In genomic region chr9:89482056-89482784, GRCh38 we compare ENCODE assay signal across 9 cellular contexts. TPM values are rescaled to one million over a fixed set of nuclear protein-coding genes. Genes with fewer than 3 reads are reported as not detected.
DNase-seq lines count a peak whose midpoint lies in the region; ATAC-seq, FAIRE-seq and TF ChIP-seq lines count a peak whose summit lies in the region.
"Had no signal": no experiment of that assay in that cellular context is flagged by ENCODE, and none has a peak within 500 bp of the region (broad histone marks: within the 10 kb centered on the region; RNA-seq: fewer than 3 reads in every experiment).

No MANE protein-coding gene starts in this region.

- in situ Hi-C loops in G401 (cut with HindIII; ENCODE audit: low sequenced_read_pairs), result no loop called here

- H3K4me3 ChIP-seq in BLaER1, result no peak overlapping the region
- H3K4me3 ChIP-seq in Loucy (ENCODE audit: low read length, poor library complexity, severe bottlenecking), result no peak overlapping the region
- no peak overlapping the region for H3K4me3 ChIP-seq in astrocyte (ENCODE audit: insufficient read depth, low read depth, low read length)

- H3K27me3 ChIP-seq in BLaER1, result no peaks in the 10 kb centered on the region
- no peaks in the 10 kb centered on the region for H3K27me3 ChIP-seq in Loucy (ENCODE audit: insufficient read depth, low read length, poor library complexity, severe bottlenecking)
- H3K27me3 ChIP-seq in astrocyte (ENCODE audit: insufficient read depth, low read length), result peaks cover 3% of the 10 kb centered on the region

- H3K27ac ChIP-seq in BLaER1 (peak overlapping the region; percentile 56; the same call in 1 of the 2 replicates), astrocyte (ENCODE audit: low read depth, low read length) (no peak overlapping the region)

- H3K79me2 ChIP-seq in Loucy (ENCODE audit: insufficient read depth, low read length) (peaks cover 85% of the 10 kb centered on the region), astrocyte (ENCODE audit: insufficient read depth, low read length) (no peaks in the 10 kb centered on the region)

- H3F3A ChIP-seq in Loucy (ENCODE audit: low read depth), result peaks cover 16% of the 10 kb centered on the region

- no peak for DNase-seq in astrocyte (ENCODE audit: low read depth)
- no peak for DNase-seq in natural killer cell treated with Interleukin-12 subunit alpha and Interleukin-12 subunit beta and Interleukin-15 and Interleukin-18, amount 100 ng/mL, for 72 hours (ENCODE audit: low spot score)
- no peak for DNase-seq in G401 (ENCODE audit: low spot score)
- DNase-seq: NCI-H510A treated with DMSO at 0.1 percent for 48 hours had no signal

- TF ChIP-seq CTCF in Loucy (conservative IDR thresholded peaks at IDR 0.05; ENCODE audit: low read length) (no peak), astrocyte (IDR thresholded peaks at IDR 0.05; ENCODE audit: insufficient read depth, low read depth, low read length) (no peak)

- ATAC-seq in natural killer cell treated with Interleukin-12 subunit alpha and Interleukin-12 subunit beta and Interleukin-15 and Interleukin-18, amount 100 ng/mL, for 72 hours, result no peak
- ATAC-seq in GM18868 (IDR thresholded peaks at IDR 0.05; ENCODE audit: unreplicated experiment) (no peak), HG02610 (IDR thresholded peaks at IDR 0.05; ENCODE audit: unreplicated experiment) (no peak), HG02623 (IDR thresholded peaks at IDR 0.05; ENCODE audit: unreplicated experiment) (no peak)

- H3K36me3 Mint-ChIP-seq in astrocyte (ENCODE audit: low read depth, unreplicated experiment), result no peaks in the 10 kb centered on the region
- H3K36me3 Mint-ChIP-seq in natural killer cell treated with Interleukin-12 subunit alpha and Interleukin-12 subunit beta and Interleukin-15 and Interleukin-18, amount 100 ng/mL, for 72 hours, result peaks cover 23% of the 10 kb centered on the region

- H2AFZ ChIP-seq in Loucy (ENCODE audit: low read length) (no peak overlapping the region), astrocyte (ENCODE audit: low read depth, low read length) (no peak overlapping the region)

- no peak overlapping the region for H3K4me3 Mint-ChIP-seq in astrocyte (ENCODE audit: unreplicated experiment)
- peak overlapping the region; percentile 82 for H3K4me3 Mint-ChIP-seq in natural killer cell treated with Interleukin-12 subunit alpha and Interleukin-12 subunit beta and Interleukin-15 and Interleukin-18, amount 100 ng/mL, for 72 hours

- peaks cover 13% of the 10 kb centered on the region for H3K4me1 Mint-ChIP-seq in astrocyte (ENCODE audit: low read depth, unreplicated experiment)
- peaks cover 84 to 86% of the 10 kb centered on the region in 2 donors for H3K4me1 Mint-ChIP-seq in natural killer cell treated with Interleukin-12 subunit alpha and Interleukin-12 subunit beta and Interleukin-15 and Interleukin-18, amount 100 ng/mL, for 72 hours (ENCODE audit: low read depth in 2 of 2)

- peaks cover 2% of the 10 kb centered on the region for H3K9me3 Mint-ChIP-seq in astrocyte (ENCODE audit: unreplicated experiment)
- H3K9me3 Mint-ChIP-seq in natural killer cell treated with Interleukin-12 subunit alpha and Interleukin-12 subunit beta and Interleukin-15 and Interleukin-18, amount 100 ng/mL, for 72 hours, result no peaks in the 10 kb centered on the region

- H4K20me1 ChIP-seq in BLaER1 (peaks cover 90% of the 10 kb centered on the region), Loucy (ENCODE audit: insufficient read depth, low read length, poor library complexity, severe bottlenecking) (peaks cover 87% of the 10 kb centered on the region), astrocyte (ENCODE audit: insufficient read depth, low read length) (no peaks in the 10 kb centered on the region)

- H3K27me3 Mint-ChIP-seq in astrocyte (ENCODE audit: low read depth, unreplicated experiment), result no peaks in the 10 kb centered on the region
- no peaks in the 10 kb centered on the region for H3K27me3 Mint-ChIP-seq in natural killer cell treated with Interleukin-12 subunit alpha and Interleukin-12 subunit beta and Interleukin-15 and Interleukin-18, amount 100 ng/mL, for 72 hours

- peaks cover 23% of the 10 kb centered on the region for H3K9me3 ChIP-seq in BLaER1
- H3K9me3 ChIP-seq in Loucy (ENCODE audit: insufficient read depth, low read depth, low read length), result no peaks in the 10 kb centered on the region
- H3K9me3 ChIP-seq in astrocyte (ENCODE audit: insufficient read depth, low read depth, low read length), result no peaks in the 10 kb centered on the region

- H3K9ac ChIP-seq in BLaER1, result no peak overlapping the region
- peak overlapping the region; percentile 7 for H3K9ac ChIP-seq in Loucy (ENCODE audit: low read depth, low read length, poor library complexity, severe bottlenecking)
- H3K9ac ChIP-seq in astrocyte (ENCODE audit: low read length), result no peak overlapping the region

- H3K4me2 ChIP-seq in BLaER1 (peak overlapping the region; percentile 83; the same call in 1 of the 2 replicates), Loucy (ENCODE audit: low read depth, low read length, poor library complexity, severe bottlenecking) (peak overlapping the region; percentile 54), astrocyte (ENCODE audit: low read length) (no peak overlapping the region)

- H3K4me1 ChIP-seq in BLaER1 (peaks cover 76% of the 10 kb centered on the region), Loucy (ENCODE audit: insufficient read depth, low read length, poor library complexity, severe bottlenecking) (peaks cover 79% of the 10 kb centered on the region), astrocyte (ENCODE audit: insufficient read depth, low read length) (peaks cover 11% of the 10 kb centered on the region)

- FAIRE-seq in astrocyte (lab: Jason Lieb, UNC), result no peak

- no peaks in the 10 kb centered on the region for H3K9me2 ChIP-seq in Loucy (replicated peaks; ENCODE audit: low read depth, low read length)

- H3K36me3 ChIP-seq in BLaER1 (peaks cover 49% of the 10 kb centered on the region), Loucy (ENCODE audit: insufficient read depth, low read length) (peaks cover 34% of the 10 kb centered on the region), astrocyte (ENCODE audit: insufficient read depth, low read length) (no peaks in the 10 kb centered on the region)

- peak overlapping the region; percentile 34 for H3K27ac Mint-ChIP-seq in astrocyte (ENCODE audit: unreplicated experiment)
- H3K27ac Mint-ChIP-seq in natural killer cell treated with Interleukin-12 subunit alpha and Interleukin-12 subunit beta and Interleukin-15 and Interleukin-18, amount 100 ng/mL, for 72 hours, result peak overlapping the region; percentile 36 to 79

RNA-seq across cellular contexts. Expression of gene SEMA4D, which starts 15.7 kb away (rescaled TPM):
- 4.8 and 6.2 TPM in 2 replicates for total RNA-seq in astrocyte
- 100 to 1,000 TPM; 169 to 237 TPM for total RNA-seq in natural killer cell treated with Interleukin-12 subunit alpha and Interleukin-12 subunit beta and Interleukin-15 and Interleukin-18, amount 100 ng/mL, for 72 hours
- total RNA-seq in G401 (2014; rRNA removed; shearing (Covaris generic)), result 2.2 and 2.3 TPM in 2 replicates

Comparison
In these comparisons a context has a peak if more than half of its experiments do, and no peak if none do; other contexts are left out.
1. RNA of gene SEMA4D, which starts 15.7 kb away (total RNA-seq): 169 to 237 TPM in natural killer cell treated with Interleukin-12 subunit alpha and Interleukin-12 subunit beta and Interleukin-15 and Interleukin-18, amount 100 ng/mL, for 72 hours; 4.8 to 6.2 TPM in astrocyte and 2.2 to 2.3 TPM in G401; every median in the first group is over 10 times any median in the second.